Comparison of ENCODE assay signal across 10 cellular contexts in the genomic region with DNA sequence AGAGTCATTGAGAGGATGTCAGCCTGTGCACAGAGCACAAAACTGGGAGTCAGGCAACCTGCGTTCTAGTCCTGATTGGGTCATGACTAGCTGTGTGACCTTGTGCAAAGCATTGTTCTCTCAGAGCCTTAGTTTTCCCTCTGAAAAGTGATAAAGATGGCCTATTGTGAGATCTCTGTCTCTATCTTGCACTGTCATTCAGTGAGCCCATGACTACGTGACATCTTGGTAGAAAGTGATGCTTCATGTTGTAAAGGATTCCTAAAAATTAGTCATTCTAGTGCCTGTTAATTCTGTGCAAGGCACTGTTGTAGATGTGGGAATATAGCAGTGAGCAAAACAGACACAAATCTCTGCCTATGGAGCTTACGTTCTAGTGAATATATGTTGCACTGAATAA. TPM values are rescaled to one million over a fixed set of nuclear protein-coding genes. Genes with fewer than 3 reads are reported as not detected.
DNase-seq lines count a peak whose midpoint lies in the region; ATAC-seq and TF ChIP-seq lines count a peak whose summit lies in the region.
"Had no signal": no experiment of that assay in that cellular context is flagged by ENCODE, and none has a peak within 500 bp of the region (broad histone marks: within the 10 kb centered on the region; RNA-seq: fewer than 3 reads in every experiment).

No MANE protein-coding gene starts in this region.

- TF ChIP-seq CTCF in SK-N-SH (IDR thresholded peaks at IDR 0.05) (no peak), SU-DHL-6 (IDR thresholded peaks at IDR 0.05; ENCODE audit: insufficient read depth, low read length, poor library complexity, severe bottlenecking) (no peak), fibroblast of mammary gland (conservative IDR thresholded peaks at IDR 0.05; ENCODE audit: control insufficient read depth, insufficient read depth, low read depth, low read length) (no peak)

- H4K20me1 ChIP-seq in SK-N-SH (ENCODE audit: insufficient read depth): no peaks in the 10 kb centered on the region
- no peaks in the 10 kb centered on the region for H4K20me1 ChIP-seq in SU-DHL-6 (ENCODE audit: low read depth, low read length)

- H3K36me3 ChIP-seq in SK-N-SH (replicated peaks in 1 of 2; ENCODE audit: control insufficient read depth in 1 of 2, insufficient read depth in 2 of 2, low read length in 1 of 2): peaks cover 11 to 16% of the 10 kb centered on the region in 2 experiments
- H3K36me3 ChIP-seq in SU-DHL-6 (ENCODE audit: low read length): no peaks in the 10 kb centered on the region
- no peaks in the 10 kb centered on the region for H3K36me3 ChIP-seq in rectal smooth muscle tissue (ENCODE audit: control insufficient read depth, insufficient read depth, low read length)
- H3K36me3 ChIP-seq in H7 (replicated peaks; ENCODE audit: control insufficient read depth, insufficient read depth, low read length): peaks cover 8% of the 10 kb centered on the region

- H3K4me3 ChIP-seq in SK-N-SH (ENCODE audit: low read depth in 2 of 2, low read length in 1 of 2): no peak overlapping the region
- H3K4me3 ChIP-seq in SU-DHL-6 (ENCODE audit: insufficient read depth, low read length, poor library complexity, severe bottlenecking): no peak overlapping the region
- peak overlapping the region; percentile 75 for H3K4me3 ChIP-seq in fibroblast of mammary gland (ENCODE audit: control insufficient read depth, low read depth, low read length)
- peak overlapping the region; percentile 3 for H3K4me3 ChIP-seq in rectal smooth muscle tissue (ENCODE audit: low read length)
- H3K4me3 ChIP-seq in H7 (ENCODE audit: insufficient read depth, low read depth, low read length): no peak overlapping the region
- H3K4me3 ChIP-seq: body of pancreas had no signal

- peaks cover 57% of the 10 kb centered on the region for H3K79me2 ChIP-seq in SK-N-SH (ENCODE audit: insufficient read depth)
- H3K79me2 ChIP-seq in SU-DHL-6 (ENCODE audit: insufficient read depth, low read length): peaks cover 25% of the 10 kb centered on the region

- H3K9ac ChIP-seq in SK-N-SH: no peak overlapping the region
- no peak overlapping the region for H3K9ac ChIP-seq in SU-DHL-6 (ENCODE audit: low read length)
- no peak overlapping the region for H3K9ac ChIP-seq in rectal smooth muscle tissue (ENCODE audit: low read length)

- no peaks in the 10 kb centered on the region for H3K9me3 ChIP-seq in SK-N-SH
- no peaks in the 10 kb centered on the region for H3K9me3 ChIP-seq in SU-DHL-6 (ENCODE audit: insufficient read depth, low read length)
- H3K9me3 ChIP-seq: body of pancreas had no signal

- DNase-seq in SK-N-SH (no peak), fibroblast of mammary gland (ENCODE audit: low read depth) (peak; percentile 40), H7 (no peak), HK-2 (ENCODE audit: unreplicated experiment) (no peak)
- DNase-seq: body of pancreas, NCI-H1092 had no signal

- TF ChIP-seq RAD21 in SK-N-SH (IDR thresholded peaks at IDR 0.05; ENCODE audit: low read length): no peak

- CTCF ChIA-PET in SK-N-SH (lab: Yijun Ruan, JAX): no interaction called here

- POLR2A ChIA-PET in SK-N-SH (lab: Yijun Ruan, JAX): no interaction called here

- WGBS in SK-N-SH (ENCODE audit: low lambda C conversion rate): 35% methylated on average over 3 of the region's 3 CpGs

- TF ChIP-seq EP300 in SK-N-SH (IDR thresholded peaks at IDR 0.05; ENCODE audit: borderline replicate concordance in 1 of 2, low read depth in 1 of 2, low read length in 1 of 2): no peak

- H2AFZ ChIP-seq in SK-N-SH (ENCODE audit: low read depth): no peak overlapping the region
- H2AFZ ChIP-seq in SU-DHL-6 (ENCODE audit: low read depth, low read length, severe bottlenecking): no peak overlapping the region

- H3F3A ChIP-seq in SK-N-SH (replicated peaks; ENCODE audit: insufficient read depth) (peaks cover 10% of the 10 kb centered on the region), SU-DHL-6 (ENCODE audit: insufficient read depth) (no peaks in the 10 kb centered on the region)

- H3K4me1 ChIP-seq in SK-N-SH (ENCODE audit: control insufficient read depth in 1 of 2, insufficient read depth in 2 of 2, low read depth in 1 of 2, low read length in 1 of 2): peaks cover 3% of the 10 kb centered on the region in 2 experiments; a peak in 1 of 4 replicates
- H3K4me1 ChIP-seq in rectal smooth muscle tissue (ENCODE audit: control insufficient read depth, insufficient read depth, low read length): peaks cover 2% of the 10 kb centered on the region

- H3K27me3 ChIP-seq in SK-N-SH (ENCODE audit: insufficient read depth) (no peaks in the 10 kb centered on the region), SU-DHL-6 (ENCODE audit: low read length) (no peaks in the 10 kb centered on the region), rectal smooth muscle tissue (ENCODE audit: control insufficient read depth, insufficient read depth, low read length) (no peaks in the 10 kb centered on the region), H7 (ENCODE audit: control insufficient read depth, insufficient read depth, low read length) (no peaks in the 10 kb centered on the region)
- H3K27me3 ChIP-seq: body of pancreas had no signal

- ATAC-seq in SK-N-SH treated with all-trans-retinoic acid at 6 μM for 48 hours: no peak
- no peak for ATAC-seq in GM18861 (IDR thresholded peaks at IDR 0.05; ENCODE audit: unreplicated experiment)
- ATAC-seq: body of pancreas had no signal

- peak overlapping the region; percentile 57; the same call in 1 of the 2 replicates for H3K4me2 ChIP-seq in SK-N-SH
- H3K4me2 ChIP-seq in SU-DHL-6 (ENCODE audit: low read depth, low read length, poor library complexity, severe bottlenecking): peak overlapping the region; percentile 64

- H3K27ac ChIP-seq in SK-N-SH (ENCODE audit: low read depth in 2 of 2, low read length in 1 of 2): no peak overlapping the region; a peak in 1 of 4 replicates
- no peak overlapping the region for H3K27ac ChIP-seq in SU-DHL-6 (ENCODE audit: low read depth, low read length)
- no peak overlapping the region for H3K27ac ChIP-seq in rectal smooth muscle tissue (ENCODE audit: low read depth, low read length)
- H3K27ac ChIP-seq: body of pancreas had no signal

- no peaks in the 10 kb centered on the region for H3K9me2 ChIP-seq in SK-N-SH
- no peaks in the 10 kb centered on the region for H3K9me2 ChIP-seq in SU-DHL-6 (replicated peaks; ENCODE audit: insufficient read depth, low read length)

TF ChIP-seq in SK-N-SH, 30 proteins besides CTCF, POLR2A, EP300 and RAD21 (continues in another document):
- TF ChIP-seq, protein P1, sequence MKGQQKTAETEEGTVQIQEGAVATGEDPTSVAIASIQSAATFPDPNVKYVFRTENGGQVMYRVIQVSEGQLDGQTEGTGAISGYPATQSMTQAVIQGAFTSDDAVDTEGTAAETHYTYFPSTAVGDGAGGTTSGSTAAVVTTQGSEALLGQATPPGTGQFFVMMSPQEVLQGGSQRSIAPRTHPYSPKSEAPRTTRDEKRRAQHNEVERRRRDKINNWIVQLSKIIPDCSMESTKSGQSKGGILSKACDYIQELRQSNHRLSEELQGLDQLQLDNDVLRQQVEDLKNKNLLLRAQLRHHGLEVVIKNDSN (IDR thresholded peaks at IDR 0.05; ENCODE audit: borderline replicate concordance, low read depth): no peak
- TF ChIP-seq EZH2phosphoT487 (IDR thresholded peaks at IDR 0.05; ENCODE audit: borderline replicate concordance, low read depth): no peak
- TF ChIP-seq, protein P2, sequence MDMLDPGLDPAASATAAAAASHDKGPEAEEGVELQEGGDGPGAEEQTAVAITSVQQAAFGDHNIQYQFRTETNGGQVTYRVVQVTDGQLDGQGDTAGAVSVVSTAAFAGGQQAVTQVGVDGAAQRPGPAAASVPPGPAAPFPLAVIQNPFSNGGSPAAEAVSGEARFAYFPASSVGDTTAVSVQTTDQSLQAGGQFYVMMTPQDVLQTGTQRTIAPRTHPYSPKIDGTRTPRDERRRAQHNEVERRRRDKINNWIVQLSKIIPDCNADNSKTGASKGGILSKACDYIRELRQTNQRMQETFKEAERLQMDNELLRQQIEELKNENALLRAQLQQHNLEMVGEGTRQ (IDR thresholded peaks at IDR 0.05; ENCODE audit: borderline replicate concordance, low read depth, low read length): no peak
- TF ChIP-seq YY1 (IDR thresholded peaks at IDR 0.05; ENCODE audit: low read depth): no peak
- TF ChIP-seq RFX5 (IDR thresholded peaks at IDR 0.05; ENCODE audit: low read length): no peak
- no peak for TF ChIP-seq SMC3 (IDR thresholded peaks at IDR 0.05; ENCODE audit: low read depth, low read length)

TF ChIP-seq in SK-N-SH treated with all-trans-retinoic acid at 6 μM for 48 hours, 23 proteins besides CTCF, POLR2A, EP300 and RAD21 (continues in another document):
- TF ChIP-seq, protein P3, sequence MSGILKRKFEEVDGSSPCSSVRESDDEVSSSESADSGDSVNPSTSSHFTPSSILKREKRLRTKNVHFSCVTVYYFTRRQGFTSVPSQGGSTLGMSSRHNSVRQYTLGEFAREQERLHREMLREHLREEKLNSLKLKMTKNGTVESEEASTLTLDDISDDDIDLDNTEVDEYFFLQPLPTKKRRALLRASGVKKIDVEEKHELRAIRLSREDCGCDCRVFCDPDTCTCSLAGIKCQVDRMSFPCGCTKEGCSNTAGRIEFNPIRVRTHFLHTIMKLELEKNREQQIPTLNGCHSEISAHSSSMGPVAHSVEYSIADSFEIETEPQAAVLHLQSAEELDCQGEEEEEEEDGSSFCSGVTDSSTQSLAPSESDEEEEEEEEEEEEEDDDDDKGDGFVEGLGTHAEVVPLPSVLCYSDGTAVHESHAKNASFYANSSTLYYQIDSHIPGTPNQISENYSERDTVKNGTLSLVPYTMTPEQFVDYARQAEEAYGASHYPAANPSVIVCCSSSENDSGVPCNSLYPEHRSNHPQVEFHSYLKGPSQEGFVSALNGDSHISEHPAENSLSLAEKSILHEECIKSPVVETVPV (CRISPR knock-in tag; IDR thresholded peaks at IDR 0.05): no peak
- TF ChIP-seq ZNF70 (CRISPR knock-in tag; IDR thresholded peaks at IDR 0.05) (no peak), GLIS3 (CRISPR knock-in tag; IDR thresholded peaks at IDR 0.05) (no peak), OSR1 (CRISPR knock-in tag; IDR thresholded peaks at IDR 0.05) (no peak), TOX (CRISPR knock-in tag; IDR thresholded peaks at IDR 0.05; ENCODE audit: borderline replicate concordance) (no peak), ZNF8 (CRISPR knock-in tag; IDR thresholded peaks at IDR 0.05) (no peak), BACH2 (CRISPR knock-in tag; IDR thresholded peaks at IDR 0.05; ENCODE audit: borderline replicate concordance) (no peak)

RNA-seq across cellular contexts. Expression of a gene that starts 2.5 kb away (rescaled TPM):
- 65.3 and 77.6 TPM in 2 replicates for polyA plus RNA-seq in SK-N-SH (2012; rRNA removed)
- 74.8 and 85.2 TPM in 2 replicates for polyA plus RNA-seq in SK-N-SH (2012; cell fraction: cytosol; rRNA removed)
- 30.7 and 38.7 TPM in 2 replicates for polyA plus RNA-seq in SK-N-SH (2012; cell fraction: nucleus; rRNA removed)
- total RNA-seq in H7 (2014; rRNA removed; shearing (Covaris generic)): 247 and 254 TPM in 2 replicates

Comparison
In these comparisons a context has a peak if more than half of its experiments do, and no peak if none do; other contexts are left out.
1. H3K4me3 ChIP-seq: peak in fibroblast of mammary gland (single experiment) and rectal smooth muscle tissue (single experiment); none in SK-N-SH (0 of 2), SU-DHL-6 (single experiment) and H7 (single experiment).